ENCODE assay signal across 1 cellular context in the genomic region with DNA sequence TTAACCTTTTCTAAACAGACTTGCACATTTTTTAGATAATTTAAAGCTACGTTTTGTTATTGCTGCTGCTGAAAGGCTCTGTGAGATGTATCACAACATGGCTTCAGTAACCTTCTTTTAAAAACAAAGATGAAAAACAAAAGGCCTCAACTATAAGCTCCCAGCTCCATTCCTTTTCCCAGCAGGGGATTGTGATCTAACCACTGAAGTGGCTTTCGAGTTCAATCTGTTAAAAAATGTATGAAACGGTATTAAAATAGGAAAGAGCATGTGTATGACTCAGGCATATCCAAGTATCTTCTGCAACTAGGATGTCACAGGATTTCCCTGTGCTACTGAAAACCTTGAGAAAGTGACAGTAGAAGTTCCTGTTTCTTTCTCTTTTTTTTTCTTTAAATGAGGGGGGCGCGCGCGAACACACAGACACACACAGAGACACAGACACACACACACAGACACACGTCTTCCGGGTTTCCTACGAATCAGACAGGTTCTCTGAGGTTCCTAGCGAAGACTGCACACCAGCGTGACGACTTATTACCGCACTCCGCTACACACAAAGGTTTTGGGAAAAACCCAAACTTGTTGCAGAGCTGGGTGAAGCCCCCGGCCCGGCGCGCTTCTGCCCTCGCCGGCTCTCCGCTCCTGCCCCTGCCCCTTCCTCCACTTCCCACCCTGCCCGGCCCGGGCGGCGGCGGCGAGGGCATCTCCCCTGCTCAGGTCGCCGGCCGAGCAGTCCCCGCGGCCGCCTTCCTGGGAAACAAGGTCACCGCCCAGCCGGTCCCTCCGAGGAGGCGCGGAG.
TF ChIP-seq lines count a peak whose summit lies in the region.

No MANE protein-coding gene starts in this region.

TF ChIP-seq in GM23338, 12 proteins besides CTCF, POLR2A, EP300 and RAD21 (continued from another document):
- TF ChIP-seq, protein P1, sequence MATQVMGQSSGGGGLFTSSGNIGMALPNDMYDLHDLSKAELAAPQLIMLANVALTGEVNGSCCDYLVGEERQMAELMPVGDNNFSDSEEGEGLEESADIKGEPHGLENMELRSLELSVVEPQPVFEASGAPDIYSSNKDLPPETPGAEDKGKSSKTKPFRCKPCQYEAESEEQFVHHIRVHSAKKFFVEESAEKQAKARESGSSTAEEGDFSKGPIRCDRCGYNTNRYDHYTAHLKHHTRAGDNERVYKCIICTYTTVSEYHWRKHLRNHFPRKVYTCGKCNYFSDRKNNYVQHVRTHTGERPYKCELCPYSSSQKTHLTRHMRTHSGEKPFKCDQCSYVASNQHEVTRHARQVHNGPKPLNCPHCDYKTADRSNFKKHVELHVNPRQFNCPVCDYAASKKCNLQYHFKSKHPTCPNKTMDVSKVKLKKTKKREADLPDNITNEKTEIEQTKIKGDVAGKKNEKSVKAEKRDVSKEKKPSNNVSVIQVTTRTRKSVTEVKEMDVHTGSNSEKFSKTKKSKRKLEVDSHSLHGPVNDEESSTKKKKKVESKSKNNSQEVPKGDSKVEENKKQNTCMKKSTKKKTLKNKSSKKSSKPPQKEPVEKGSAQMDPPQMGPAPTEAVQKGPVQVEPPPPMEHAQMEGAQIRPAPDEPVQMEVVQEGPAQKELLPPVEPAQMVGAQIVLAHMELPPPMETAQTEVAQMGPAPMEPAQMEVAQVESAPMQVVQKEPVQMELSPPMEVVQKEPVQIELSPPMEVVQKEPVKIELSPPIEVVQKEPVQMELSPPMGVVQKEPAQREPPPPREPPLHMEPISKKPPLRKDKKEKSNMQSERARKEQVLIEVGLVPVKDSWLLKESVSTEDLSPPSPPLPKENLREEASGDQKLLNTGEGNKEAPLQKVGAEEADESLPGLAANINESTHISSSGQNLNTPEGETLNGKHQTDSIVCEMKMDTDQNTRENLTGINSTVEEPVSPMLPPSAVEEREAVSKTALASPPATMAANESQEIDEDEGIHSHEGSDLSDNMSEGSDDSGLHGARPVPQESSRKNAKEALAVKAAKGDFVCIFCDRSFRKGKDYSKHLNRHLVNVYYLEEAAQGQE (IDR thresholded peaks at IDR 0.05; ENCODE audit: unreplicated experiment) = no peak
- no peak for TF ChIP-seq NANOG (IDR thresholded peaks at IDR 0.05; ENCODE audit: borderline replicate concordance)
- TF ChIP-seq EZH2 (IDR thresholded peaks at IDR 0.05; ENCODE audit: low read depth, unreplicated experiment) = no peak
TF ChIP-seq in GM23338: peak in this region for 0.
